ENCODE assay signal across 29 cellular contexts in genomic region chr3:76961284-76961683, GRCh38.
"Had no signal": no experiment of that assay in that cellular context is flagged by ENCODE, and none has a peak within 500 bp of the region (broad histone marks: within the 10 kb centered on the region; RNA-seq: fewer than 3 reads in every experiment).

No MANE protein-coding gene starts in this region.

- H3K9me3 ChIP-seq: colonic mucosa, esophagus muscularis mucosa, esophagus squamous epithelium, gastrocnemius medialis, gastroesophageal sphincter, heart left ventricle, heart right ventricle had no signal

- H3K4me3 ChIP-seq: colonic mucosa, coronary artery, dorsolateral prefrontal cortex, esophagus muscularis mucosa, esophagus squamous epithelium, gastrocnemius medialis, gastroesophageal sphincter, heart left ventricle, heart right ventricle had no signal

- H3K27ac ChIP-seq: colonic mucosa, coronary artery, dorsolateral prefrontal cortex, epithelial cell of prostate, esophagus muscularis mucosa, esophagus squamous epithelium, foreskin keratinocyte, gastrocnemius medialis, gastroesophageal sphincter, heart left ventricle, heart right ventricle had no signal

- H3K36me3 ChIP-seq: colonic mucosa, esophagus muscularis mucosa, esophagus squamous epithelium, gastrocnemius medialis, gastroesophageal sphincter, heart left ventricle, heart right ventricle had no signal

- DNase-seq: colonic mucosa; cortex of kidney; dermis blood vessel endothelial cell; dorsolateral prefrontal cortex; effector CD4-positive, alpha-beta T cell; effector CD8-positive, alpha-beta T cell; effector memory CD4-positive, alpha-beta T cell; effector memory CD8-positive, alpha-beta T cell; endodermal cell; erythroblast; esophagus squamous epithelium; foreskin fibroblast; foreskin keratinocyte; foreskin melanocyte; gastrocnemius medialis; glutamatergic neuron; head of caudate nucleus; heart left ventricle; heart right ventricle had no signal

- H3K9me3 Mint-ChIP-seq: dendritic cell treated with granulocyte-macrophage colony-stimulating factor and Interleukin-4, amounts not matched to agents 40 ng/mL and 50 ng/mL, for 4 days; endodermal cell had no signal

- FAIRE-seq: colon, endometrium, endothelial cell of umbilical vein, frontal cortex had no signal

- H3K4me3 Mint-ChIP-seq: dendritic cell treated with granulocyte-macrophage colony-stimulating factor and Interleukin-4, amounts not matched to agents 40 ng/mL and 50 ng/mL, for 4 days; effector memory CD8-positive, alpha-beta T cell; endodermal cell had no signal

- H3K27me3 ChIP-seq: colonic mucosa, esophagus muscularis mucosa, esophagus squamous epithelium, foreskin keratinocyte, gastrocnemius medialis, gastroesophageal sphincter, heart left ventricle, heart right ventricle had no signal

- H3K4me1 ChIP-seq: colonic mucosa, esophagus muscularis mucosa, esophagus squamous epithelium, foreskin keratinocyte, gastrocnemius medialis, gastroesophageal sphincter, heart left ventricle, heart right ventricle had no signal

- H3K27me3 Mint-ChIP-seq: dendritic cell treated with granulocyte-macrophage colony-stimulating factor and Interleukin-4, amounts not matched to agents 40 ng/mL and 50 ng/mL, for 4 days; effector memory CD8-positive, alpha-beta T cell had no signal

- H3K27ac Mint-ChIP-seq: dendritic cell treated with granulocyte-macrophage colony-stimulating factor and Interleukin-4, amounts not matched to agents 40 ng/mL and 50 ng/mL, for 4 days; effector memory CD8-positive, alpha-beta T cell; endodermal cell had no signal

- ATAC-seq: effector memory CD8-positive, alpha-beta T cell; esophagus mucosa; foreskin keratinocyte; gastrocnemius medialis; gastroesophageal sphincter; heart left ventricle; heart right ventricle had no signal
